ENCODE assay signal across 14 cellular contexts in the genomic region with DNA sequence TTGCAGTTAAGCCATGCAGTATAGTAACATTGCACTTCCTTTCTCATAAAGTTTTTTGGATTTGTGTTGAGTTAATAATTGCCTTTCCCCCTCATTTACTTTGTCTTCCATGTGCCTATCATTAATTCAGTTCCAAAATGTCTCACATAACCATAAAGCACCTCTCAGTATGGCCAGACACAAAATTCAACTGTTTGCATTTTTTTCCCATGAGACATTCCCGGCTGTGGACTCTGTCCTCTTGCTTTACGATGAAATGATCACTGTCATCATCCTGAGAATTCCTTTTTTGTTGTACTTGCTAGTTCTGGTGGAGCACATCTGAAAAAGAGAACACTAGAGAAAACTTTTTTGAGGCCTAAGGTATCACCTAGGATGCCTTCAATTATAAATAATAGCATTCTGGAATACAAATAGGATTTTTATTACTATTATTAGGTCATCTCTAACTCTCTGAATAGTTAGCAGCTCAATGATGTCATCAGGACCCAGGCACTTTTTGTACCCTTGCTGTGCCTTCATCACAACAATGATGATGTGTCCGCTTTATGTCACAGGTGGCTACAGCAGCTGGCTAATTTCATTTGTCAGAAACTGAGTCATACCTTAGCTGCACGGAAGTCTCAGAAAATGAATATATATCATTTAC. TPM values are rescaled to one million over a fixed set of nuclear protein-coding genes. Genes with fewer than 3 reads are reported as not detected.
"Had no signal": no experiment of that assay in that cellular context is flagged by ENCODE, and none has a peak within 500 bp of the region (broad histone marks: within the 10 kb centered on the region; RNA-seq: fewer than 3 reads in every experiment).

No MANE protein-coding gene starts in this region.

- H3K9me3 ChIP-seq: right lobe of liver had no signal

- ATAC-seq: activated naive CD4-positive, alpha-beta T cell treated with anti-CD3 and anti-CD28 coated beads, Interleukin-2, amount 50 U/mL, for 72 hours; left lobe of liver; psoas muscle; stimulated activated naive B cell treated with anti-CD40 and anti-IgM and Interleukin-4, amounts not matched to agents 10 μg/mL and 1 μg/mL and 100 μg/mL, for 72 hours; T-helper 17 cell had no signal

- H3K27me3 ChIP-seq: right lobe of liver, transverse colon had no signal

- H3K36me3 ChIP-seq: right lobe of liver, transverse colon had no signal

- DNase-seq: activated effector memory CD4-positive, alpha-beta T cell treated with anti-CD3 and anti-CD28 coated beads, Interleukin-2, amount 50 U/mL, for 16 hours; activated T-cell treated with anti-CD3 and anti-CD28 coated beads, Interleukin-2, amount 50 U/mL, for 24 hours; amniotic stem cell; dermis blood vessel endothelial cell; psoas muscle; right lobe of liver; stimulated activated CD4-positive, alpha-beta T cell treated with anti-CD3 and anti-CD28 coated beads, Interleukin-2, amount 100 ng/mL, for 24 hours; stimulated activated naive B cell treated with anti-CD40 and anti-IgM and Interleukin-4, amounts not matched to agents 10 μg/mL and 1 μg/mL and 100 μg/mL, for 72 hours; substantia nigra; T-helper 17 cell; transverse colon had no signal

- FAIRE-seq: TTC549 had no signal

- H3K4me3 ChIP-seq: psoas muscle, right lobe of liver, transverse colon had no signal

- H3K27ac ChIP-seq: psoas muscle, right lobe of liver, transverse colon had no signal

RNA-seq across cellular contexts. Expression of a gene that starts 8.5 kb away (rescaled TPM):
- total RNA-seq: activated naive CD4-positive, alpha-beta T cell treated with anti-CD3 and anti-CD28 coated beads, Interleukin-2, amount 50 U/mL, for 72 hours; T-helper 17 cell had no signal
